In genomic region chr3:60555704-60556340, GRCh38 we compare ENCODE assay signal across 10 cellular contexts.
DNase-seq lines count a peak whose midpoint lies in the region; ATAC-seq lines count a peak whose summit lies in the region.
"Had no signal": no experiment of that assay in that cellular context is flagged by ENCODE, and none has a peak within 500 bp of the region (broad histone marks: within the 10 kb centered on the region; RNA-seq: fewer than 3 reads in every experiment).

No MANE protein-coding gene starts in this region.

- DNase-seq in H4 (ENCODE audit: low spot score) = peak; percentile 6
- peak; percentile 52 for DNase-seq in iris pigment epithelial cell (ENCODE audit: low read depth)
- DNase-seq in cerebellum (ENCODE audit: low spot score) = no peak
- no peak for DNase-seq in SHP77 (lab: John Stamatoyannopoulos, UW)
- no peak for DNase-seq in NCI-H345 treated with DMSO at 0.1 percent for 48 hours (lab: John Stamatoyannopoulos, UW; ENCODE audit: unreplicated experiment)
- DNase-seq in NCI-H2081 treated with DMSO at 0.1 percent for 48 hours (lab: John Stamatoyannopoulos, UW) = no peak
- DNase-seq: activated T-cell treated with anti-CD3 and anti-CD28 coated beads for 4 hours, midbrain had no signal

- no peak overlapping the region for H3K9ac ChIP-seq in HUES48 (ENCODE audit: low read depth, low read length)

- H3K4me1 ChIP-seq in HUES48 (ENCODE audit: control insufficient read depth, insufficient read depth, low read length) = peaks cover 27% of the 10 kb centered on the region

- H3K27me3 ChIP-seq in HUES48 (ENCODE audit: control insufficient read depth, insufficient read depth, low read length) = no peaks in the 10 kb centered on the region

- ATAC-seq in GM18517 (IDR thresholded peaks at IDR 0.05; ENCODE audit: unreplicated experiment) = peak; percentile 95

- H3K36me3 ChIP-seq in HUES48 (ENCODE audit: control insufficient read depth, insufficient read depth, low read length) = no peaks in the 10 kb centered on the region

- no peak overlapping the region for H3K4me3 ChIP-seq in HUES48 (ENCODE audit: low read depth, low read length)

- H3K27ac ChIP-seq in HUES48 (ENCODE audit: low read depth, low read length) = peak overlapping the region; percentile 83

- H3K9me3 ChIP-seq in HUES48 (ENCODE audit: control insufficient read depth, insufficient read depth, low read length) = peaks cover 3% of the 10 kb centered on the region; the same call in 1 of the 2 replicates

Comparison
In these comparisons a context has a peak if more than half of its experiments do, and no peak if none do; other contexts are left out.
1. DNase-seq: peak in H4 (single experiment) and iris pigment epithelial cell (single experiment); none in cerebellum (single experiment), SHP77 (0 of 2), NCI-H345 treated with DMSO at 0.1 percent for 48 hours (single experiment) and NCI-H2081 treated with DMSO at 0.1 percent for 48 hours (single experiment).